14 cellular contexts compared by ENCODE assay signal in the genomic region with DNA sequence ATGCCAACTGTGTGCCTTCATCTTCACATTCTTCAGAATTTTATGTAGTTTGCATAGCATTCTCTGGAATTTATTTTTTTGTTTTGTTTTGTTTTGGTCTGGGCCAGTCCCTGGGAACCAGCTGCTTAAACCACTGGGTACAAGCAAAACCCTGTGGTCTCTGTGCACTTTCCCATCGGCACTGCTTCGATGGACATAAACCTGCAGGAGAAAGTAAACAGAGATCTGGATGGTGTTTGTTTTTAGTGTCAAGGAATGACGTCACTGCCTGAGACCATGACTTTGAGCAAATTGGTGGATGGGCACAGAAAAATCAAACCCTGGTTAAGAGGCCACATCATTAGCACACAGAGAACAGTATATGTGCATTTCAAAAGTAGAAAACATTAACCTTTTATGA.
DNase-seq lines count a peak whose midpoint lies in the region; ATAC-seq and TF ChIP-seq lines count a peak whose summit lies in the region.
"Had no signal": no experiment of that assay in that cellular context is flagged by ENCODE, and none has a peak within 500 bp of the region (broad histone marks: within the 10 kb centered on the region; RNA-seq: fewer than 3 reads in every experiment).

No MANE protein-coding gene starts in this region.

- H3K4me1 ChIP-seq in SJSA1 (replicated peaks), result peaks cover 29% of the 10 kb centered on the region
- H3K4me1 ChIP-seq in thoracic aorta (ENCODE audit: control insufficient read depth in 1 of 2, low read depth in 2 of 2), result peaks cover 12 to 18% of the 10 kb centered on the region in 2 donors

- H3K36me3 ChIP-seq in SJSA1 (peaks cover 5% of the 10 kb centered on the region; the same call in 1 of the 2 replicates), thoracic aorta (no peaks in the 10 kb centered on the region)

- H3K27me3 ChIP-seq in SJSA1 (replicated peaks), result no peaks in the 10 kb centered on the region
- no peaks in the 10 kb centered on the region for H3K27me3 ChIP-seq in thoracic aorta (replicated peaks; ENCODE audit: insufficient read depth)

- no peak for TF ChIP-seq CTCF in fibroblast of mammary gland (conservative IDR thresholded peaks at IDR 0.05; ENCODE audit: control insufficient read depth, insufficient read depth, low read depth, low read length)
- no peak for TF ChIP-seq CTCF in thoracic aorta (IDR thresholded peaks at IDR 0.05)

- H3K27ac ChIP-seq in SJSA1 (peak overlapping the region; percentile 86), thoracic aorta (peak overlapping the region; percentile 51 to 55)

- H3K4me3 ChIP-seq in SJSA1 (no peak overlapping the region), fibroblast of mammary gland (ENCODE audit: control insufficient read depth, low read depth, low read length) (no peak overlapping the region), thoracic aorta (no peak overlapping the region)

- no peak for ATAC-seq in thoracic aorta (ENCODE audit: insufficient number of reproducible peaks, low FRiP score, low read depth)
- ATAC-seq: activated CD8-positive, alpha-beta T cell treated with anti-CD3 and anti-CD28 coated beads for 36 hours; left ventricle myocardium superior had no signal

- DNase-seq in NCI-H748 (lab: John Stamatoyannopoulos, UW; ENCODE audit: unreplicated experiment), result peak; percentile 13
- no peak for DNase-seq in NCI-H748 treated with DMSO at 0.1 percent for 48 hours (lab: John Stamatoyannopoulos, UW)
- peak; percentile 81 to 87 for DNase-seq in SJSA1 (ENCODE audit: low read depth in 1 of 2, low spot score in 2 of 2)
- DNase-seq in fibroblast of mammary gland (ENCODE audit: low read depth), result peak; percentile 40
- DNase-seq in thoracic aorta (ENCODE audit: low spot score), result no peak
- no peak for DNase-seq in NCI-H345 (lab: John Stamatoyannopoulos, UW)
- no peak for DNase-seq in G401 (ENCODE audit: low spot score)
- DNase-seq in cerebellar cortex (ENCODE audit: low spot score), result no peak
- DNase-seq: activated CD8-positive, alpha-beta T cell treated with anti-CD3 and anti-CD28 coated beads for 36 hours; activated naive CD4-positive, alpha-beta T cell treated with anti-CD3 and anti-CD28 coated beads, Interleukin-2, amount 10 ng/mL, durations not matched to agents 7 days and 5 days; left ventricle myocardium superior; NCI-H2081; stimulated activated CD4-positive, alpha-beta T cell treated with anti-CD3 and anti-CD28 coated beads, Interleukin-15, amount 100 ng/mL, for 24 hours; T-helper 9 cell had no signal

- H3K9me3 ChIP-seq in SJSA1 (replicated peaks) (no peaks in the 10 kb centered on the region), thoracic aorta (peaks cover 4% of the 10 kb centered on the region)

- in situ Hi-C loops in G401 (cut with HindIII; ENCODE audit: low sequenced_read_pairs), result no loop called here

Comparison
In these comparisons a context has a peak if more than half of its experiments do, and no peak if none do; other contexts are left out.
1. DNase-seq: peak in NCI-H748 (single experiment), SJSA1 (2 of 2) and fibroblast of mammary gland (single experiment); none in NCI-H748 treated with DMSO at 0.1 percent for 48 hours (single experiment), thoracic aorta (single experiment), NCI-H345 (single experiment), G401 (single experiment) and cerebellar cortex (single experiment).